7 cellular contexts compared by ENCODE assay signal in genomic region chr2:74552914-74553811, GRCh38. TPM values are rescaled to one million over a fixed set of nuclear protein-coding genes. Genes with fewer than 3 reads are reported as not detected.
DNase-seq lines count a peak whose midpoint lies in the region; ATAC-seq and TF ChIP-seq lines count a peak whose summit lies in the region.

No MANE protein-coding gene starts in this region.

- H3K4me1 Mint-ChIP-seq in natural killer cell = peaks cover 10 to 36% of the 10 kb centered on the region in 2 donors

- no peaks in the 10 kb centered on the region for H3K36me3 Mint-ChIP-seq in natural killer cell

- H3K4me2 ChIP-seq in Loucy (ENCODE audit: low read depth, low read length, poor library complexity, severe bottlenecking) = peak overlapping the region; percentile 95

- peaks cover 30 to 32% of the 10 kb centered on the region in 2 donors for H3K27me3 Mint-ChIP-seq in natural killer cell (ENCODE audit: low read depth in 2 of 2)

- H3K79me2 ChIP-seq in Loucy (ENCODE audit: insufficient read depth, low read length) = peaks cover 26% of the 10 kb centered on the region

- H3K4me1 ChIP-seq in Loucy (ENCODE audit: insufficient read depth, low read length, poor library complexity, severe bottlenecking) = peaks cover 39% of the 10 kb centered on the region

- H2AFZ ChIP-seq in Loucy (ENCODE audit: low read length) = peak overlapping the region; percentile 99; the same call in 1 of the 2 replicates

- no peaks in the 10 kb centered on the region for H3K9me3 ChIP-seq in Loucy (ENCODE audit: insufficient read depth, low read depth, low read length)

- TF ChIP-seq CTCF in GM12873 (IDR thresholded peaks at IDR 0.05; ENCODE audit: insufficient read depth, low read depth, low read length, missing control alignments) (peak; percentile 7), Loucy (conservative IDR thresholded peaks at IDR 0.05; ENCODE audit: low read length) (no peak), coronary artery (IDR thresholded peaks at IDR 0.05) (no peak), natural killer cell (IDR thresholded peaks at IDR 0.05) (no peak)

- peak overlapping the region; percentile 75 for H3K4me3 Mint-ChIP-seq in natural killer cell

- peak overlapping the region; percentile 100 for H3K4me3 ChIP-seq in Loucy (ENCODE audit: low read length, poor library complexity, severe bottlenecking)
- H3K4me3 ChIP-seq in coronary artery = peak overlapping the region; percentile 98

- DNase-seq in coronary artery (ENCODE audit: low spot score) = peak; percentile 79
- DNase-seq in natural killer cell = no peak
- no peak for DNase-seq in NCI-H1092 treated with DMSO at 0.1 percent for 48 hours (lab: John Stamatoyannopoulos, UW)

- H4K20me1 ChIP-seq in Loucy (ENCODE audit: insufficient read depth, low read length, poor library complexity, severe bottlenecking) = peaks cover 9% of the 10 kb centered on the region

- no peaks in the 10 kb centered on the region for H3F3A ChIP-seq in Loucy (ENCODE audit: low read depth)

- H3K36me3 ChIP-seq in Loucy (ENCODE audit: insufficient read depth, low read length) = no peaks in the 10 kb centered on the region

- H3K27ac ChIP-seq in coronary artery = peak overlapping the region; percentile 82 to 99

- intact Hi-C loops in natural killer cell (cut with micrococcal nuclease) = no loop called here

- H3K9me3 Mint-ChIP-seq in natural killer cell = no peaks in the 10 kb centered on the region

- ATAC-seq in natural killer cell (no peak), GM19328 (IDR thresholded peaks at IDR 0.05; ENCODE audit: unreplicated experiment) (no peak), GM19467 (IDR thresholded peaks at IDR 0.05; ENCODE audit: unreplicated experiment) (no peak)

- H3K27me3 ChIP-seq in Loucy (ENCODE audit: insufficient read depth, low read length, poor library complexity, severe bottlenecking) = no peaks in the 10 kb centered on the region

- H3K27ac Mint-ChIP-seq in natural killer cell = peak overlapping the region; percentile 80 to 89

- peak overlapping the region; percentile 97 for H3K9ac ChIP-seq in Loucy (ENCODE audit: low read depth, low read length, poor library complexity, severe bottlenecking)

- H3K9me2 ChIP-seq in Loucy (replicated peaks; ENCODE audit: low read depth, low read length) = no peaks in the 10 kb centered on the region

RNA-seq across cellular contexts. Expression of gene LOXL3, which starts 0.6 kb away (rescaled TPM):
- total RNA-seq in natural killer cell = 1 to 10 TPM in 1 of 3 donors, under 1 TPM in 2; 0.43 to 2.0 (median 0.93) TPM

RNA-seq across cellular contexts. Expression of gene DOK1, which starts 1.4 kb away (rescaled TPM):
- total RNA-seq in natural killer cell = 10 to 100 TPM; 17.4 to 24.9 (median 23.9) TPM

RNA-seq across cellular contexts. Expression of gene HTRA2, which starts 23.4 kb away (rescaled TPM):
- total RNA-seq in natural killer cell = 10 to 100 TPM; 32.1 to 47.6 (median 45.2) TPM

RNA-seq across cellular contexts. Expression of gene AUP1, which starts 23.7 kb away (rescaled TPM):
- 100 to 1,000 TPM; 234 to 242 (median 237) TPM for total RNA-seq in natural killer cell

RNA-seq across cellular contexts. Expression of gene DQX1, which starts 27.1 kb away (rescaled TPM):
- under 1 TPM in 2 of 3 donors, not detected in 1; 0.21 to 0.43 TPM for total RNA-seq in natural killer cell
